ENCODE assay signal across 27 cellular contexts in genomic region chr16:86923656-86924055, GRCh38.
DNase-seq lines count a peak whose midpoint lies in the region; ATAC-seq, FAIRE-seq and TF ChIP-seq lines count a peak whose summit lies in the region.
"Had no signal": no experiment of that assay in that cellular context is flagged by ENCODE, and none has a peak within 500 bp of the region (broad histone marks: within the 10 kb centered on the region; RNA-seq: fewer than 3 reads in every experiment).

No MANE protein-coding gene starts in this region.

- H3K4me1 Mint-ChIP-seq in T-cell: no peaks in the 10 kb centered on the region
- H3K4me1 Mint-ChIP-seq: CD4-positive, alpha-beta memory T cell had no signal

- H3K27me3 ChIP-seq in AG04450 (ENCODE audit: control insufficient read depth, insufficient read depth, low read length): no peaks in the 10 kb centered on the region
- no peaks in the 10 kb centered on the region for H3K27me3 ChIP-seq in endothelial cell of umbilical vein (ENCODE audit: control insufficient read depth in 2 of 2, insufficient read depth in 2 of 2, low read length in 2 of 2)
- no peaks in the 10 kb centered on the region for H3K27me3 ChIP-seq in osteoblast (ENCODE audit: insufficient read depth, low read length)
- peaks cover 0 to 17% (median 0%) of the 10 kb centered on the region in 45 donors for H3K27me3 ChIP-seq in dorsolateral prefrontal cortex
- H3K27me3 ChIP-seq: SJSA1 had no signal

- H3K4me3 ChIP-seq in AG04450 (ENCODE audit: low read depth, low read length) (no peak overlapping the region), endothelial cell of umbilical vein (replicated peaks in 1 of 3; ENCODE audit: insufficient read depth in 1 of 3, low read depth in 1 of 3, low read length in 3 of 3) (no peak overlapping the region), osteoblast (ENCODE audit: insufficient read depth, low read length) (no peak overlapping the region), dorsolateral prefrontal cortex (no peak overlapping the region)
- H3K4me3 ChIP-seq: GM12878, HAP-1, SJSA1 had no signal

- peak; percentile 74 for FAIRE-seq in endothelial cell of umbilical vein (lab: Jason Lieb, UNC)
- FAIRE-seq: A204.1, GM12878 had no signal

- no peaks in the 10 kb centered on the region for H3K36me3 ChIP-seq in endothelial cell of umbilical vein (ENCODE audit: control insufficient read depth in 2 of 2, extremely low read depth in 1 of 2, insufficient read depth in 2 of 2, low read length in 2 of 2)
- H3K36me3 ChIP-seq in osteoblast (ENCODE audit: insufficient read depth, low read length): no peaks in the 10 kb centered on the region
- H3K36me3 ChIP-seq: HAP-1, SJSA1 had no signal

- H3K36me3 Mint-ChIP-seq in T-cell: no peaks in the 10 kb centered on the region
- H3K36me3 Mint-ChIP-seq: CD4-positive, alpha-beta memory T cell had no signal

- H3K4me1 ChIP-seq in endothelial cell of umbilical vein (ENCODE audit: control insufficient read depth, extremely low read depth, insufficient read depth, low read length) (peaks cover 32% of the 10 kb centered on the region), osteoblast (ENCODE audit: insufficient read depth, low read length) (peaks cover 20% of the 10 kb centered on the region)
- H3K4me1 ChIP-seq: Caco-2, HAP-1 had no signal

- H3K9ac ChIP-seq in endothelial cell of umbilical vein (replicated peaks; ENCODE audit: extremely low read depth, insufficient read depth, low read length): no peak overlapping the region

- H3K4me2 ChIP-seq in endothelial cell of umbilical vein (ENCODE audit: insufficient read depth, low read length) (no peak overlapping the region), osteoblast (ENCODE audit: insufficient read depth, low read length) (no peak overlapping the region)

- DNase-seq in AG04450 (ENCODE audit: low read depth, low spot score) (no peak), RWPE1 (ENCODE audit: low spot score) (no peak), endothelial cell of umbilical vein (ENCODE audit: low read depth, low spot score) (peak; percentile 60), osteoblast (ENCODE audit: insufficient read length, low spot score, missing footprints) (peak; percentile 59), dorsolateral prefrontal cortex (no peak), NCI-H1417 treated with DMSO at 0.1 percent for 48 hours (lab: John Stamatoyannopoulos, UW) (no peak), T-cell (no peak), sciatic nerve (ENCODE audit: low spot score) (no peak)
- DNase-seq: C1 segment of cervical spinal cord; Caco-2; CD4-positive, alpha-beta memory T cell; GDM1; GOT3; HFFc6; NCI-H1105; NCI-H2029; NCI-H446 treated with DMSO at 0.1 percent for 48 hours; NCI-H526; NCI-H82; NK-92 treated with Interleukin-12 subunit alpha and Interleukin-12 subunit beta, amount 100 ng/mL, for 24 hours; PC-3; Right ventricle myocardium superior had no signal

- H3K9me1 ChIP-seq in endothelial cell of umbilical vein (replicated peaks; ENCODE audit: control insufficient read depth, extremely low read depth, insufficient read depth, low read length): no peaks in the 10 kb centered on the region

- dilution Hi-C loops in endothelial cell of umbilical vein (cut with MboI; ENCODE audit: extremely low pct_ligation_motif_present, low sequenced_read_pairs): no loop called here

- no TSS peak for BruUV-seq in endothelial cell of umbilical vein (replicated peaks; lab: Mats Ljungman, UMichigan)

- H2AFZ ChIP-seq in endothelial cell of umbilical vein (ENCODE audit: low read depth, low read length) (no peak overlapping the region), osteoblast (ENCODE audit: low read length) (no peak overlapping the region)

- H3K27ac Mint-ChIP-seq in T-cell: no peak overlapping the region
- H3K27ac Mint-ChIP-seq: IgD-negative memory B cell had no signal

- H3K4me3 Mint-ChIP-seq in T-cell: no peak overlapping the region
- H3K4me3 Mint-ChIP-seq: CD4-positive, alpha-beta memory T cell; IgD-negative memory B cell had no signal

- TF ChIP-seq CTCF in AG04450 (IDR thresholded peaks at IDR 0.05; ENCODE audit: low read depth, low read length) (no peak), RWPE1 (conservative IDR thresholded peaks at IDR 0.05; ENCODE audit: low read depth) (no peak), endothelial cell of umbilical vein (IDR thresholded peaks at IDR 0.05; ENCODE audit: extremely low read depth in 1 of 2, insufficient read depth in 1 of 2, low read depth in 1 of 2, low read length in 2 of 2) (no peak), osteoblast (IDR thresholded peaks at IDR 0.05; ENCODE audit: extremely low read depth, low read depth, low read length) (no peak), dorsolateral prefrontal cortex (IDR thresholded peaks at IDR 0.05 in 54 of 56, conservative IDR thresholded peaks at IDR 0.05 in 2 of 56; ENCODE audit: low read depth in 1 of 56, partially characterized antibody in 56 of 56) (no peak)

- no peak for TF ChIP-seq POLR2A in endothelial cell of umbilical vein (IDR thresholded peaks at IDR 0.05; ENCODE audit: low read depth, low read length)

- ATAC-seq in T-cell (replicated peaks in 1 of 4) (no peak), sciatic nerve (no peak)
- ATAC-seq: GM12878 had no signal

- CTCF ChIA-PET in AG04450 (lab: Charles Lee) (no interaction called here), RWPE1 (lab: Yijun Ruan, JAX) (interaction anchor here (0.6 to 0.8 kb wide), 2 partner anchors 832 to 1103 kb away, joined by 3 read pairs; no protein-coding TSS in a partner anchor), endothelial cell of umbilical vein (lab: Charles Lee) (interaction anchor here (0.6 to 3.8 kb wide), 5 partner anchors 11 to 139 kb away, joined by 3 to 15 read pairs (median 4); no protein-coding TSS in a partner anchor), T-cell (lab: Charles Lee) (no interaction called here)

- H4K20me1 ChIP-seq in endothelial cell of umbilical vein (replicated peaks; ENCODE audit: control insufficient read depth, extremely low read depth, insufficient read depth, low read length) (no peaks in the 10 kb centered on the region), osteoblast (ENCODE audit: insufficient read depth, low read length) (no peaks in the 10 kb centered on the region)

- H3K79me2 ChIP-seq in endothelial cell of umbilical vein (ENCODE audit: control insufficient read depth, insufficient read depth, low read length) (no peaks in the 10 kb centered on the region), osteoblast (ENCODE audit: insufficient read depth, low read length) (no peaks in the 10 kb centered on the region)

- H3K27ac ChIP-seq in AG04450 (ENCODE audit: low read depth, low read length) (peak overlapping the region; percentile 65), RWPE1 (peak overlapping the region; percentile 57; the same call in 1 of the 2 replicates), endothelial cell of umbilical vein (ENCODE audit: insufficient read depth, low read depth, low read length) (no peak overlapping the region), osteoblast (ENCODE audit: low read depth, low read length) (no peak overlapping the region), dorsolateral prefrontal cortex (no peak overlapping the region)
- H3K27ac ChIP-seq: SJSA1 had no signal

- H3K9me3 ChIP-seq in AG04450 (ENCODE audit: control insufficient read depth, insufficient read depth, low read length) (peaks cover 26% of the 10 kb centered on the region), endothelial cell of umbilical vein (replicated peaks; ENCODE audit: control insufficient read depth, insufficient read depth, low read length) (no peaks in the 10 kb centered on the region), osteoblast (ENCODE audit: low read depth, low read length) (peaks cover 6% of the 10 kb centered on the region)
- H3K9me3 ChIP-seq: HAP-1 had no signal

- POLR2A ChIA-PET in AG04450 (lab: Yijun Ruan, JAX) (interaction anchor here (1.2 kb wide), 2 partner anchors 333 to 348 kb away, joined by 3 to 4 read pairs; no protein-coding TSS in a partner anchor), RWPE1 (lab: Yijun Ruan, JAX; ENCODE audit: low non-redundant PET) (no interaction called here), endothelial cell of umbilical vein (lab: Charles Lee) (interaction anchor here (0.5 kb wide), 1 partner anchor 130 kb away, joined by 3 read pairs; no protein-coding TSS in a partner anchor), T-cell (lab: Charles Lee) (no interaction called here)

- intact Hi-C loops in endothelial cell of umbilical vein (cut with micrococcal nuclease): loop anchor here (10.0 kb wide), 1 partner anchor 251 kb away; no protein-coding TSS in a partner anchor
- intact Hi-C loops in dorsolateral prefrontal cortex (cut with DNase I): no loop called here
- intact Hi-C loops in sciatic nerve (cut with DNase I): no loop called here

- H3K9me3 Mint-ChIP-seq in T-cell: peaks cover 0 to 7% (median 2%) of the 10 kb centered on the region in 3 donors

- H3K27me3 Mint-ChIP-seq in T-cell: peaks cover 37 to 55% of the 10 kb centered on the region in 2 donors

TF ChIP-seq in endothelial cell of umbilical vein, 7 proteins besides CTCF, POLR2A, EP300 and RAD21:
- TF ChIP-seq JUN (IDR thresholded peaks at IDR 0.05; ENCODE audit: borderline replicate concordance, insufficient read depth, insufficient read length, low read depth): no peak
- TF ChIP-seq EZH2 (IDR thresholded peaks at IDR 0.05; ENCODE audit: borderline replicate concordance, low read depth, low read length, severe bottlenecking): no peak
- no peak for TF ChIP-seq FOS (IDR thresholded peaks at IDR 0.05; ENCODE audit: borderline replicate concordance, insufficient read depth, low read length)
- TF ChIP-seq GATA2 (IDR thresholded peaks at IDR 0.05; ENCODE audit: insufficient read depth, insufficient read length, low read depth, low read length): no peak
- no peak for TF ChIP-seq MAX (IDR thresholded peaks at IDR 0.05; ENCODE audit: insufficient read depth, insufficient read length)
- no peak for TF ChIP-seq POLR2AphosphoS5 (IDR thresholded peaks at IDR 0.05; ENCODE audit: insufficient read depth, low read depth, low read length)
- no peak for TF ChIP-seq MYC (IDR thresholded peaks at IDR 0.05; ENCODE audit: low read depth, low read length)

Comparison
In these comparisons a context has a peak if more than half of its experiments do, and no peak if none do; other contexts are left out.
1. DNase-seq: peak in endothelial cell of umbilical vein (single experiment) and osteoblast (single experiment); none in AG04450 (single experiment), RWPE1 (single experiment), dorsolateral prefrontal cortex (0 of 10), NCI-H1417 treated with DMSO at 0.1 percent for 48 hours (single experiment), T-cell (0 of 34) and sciatic nerve (single experiment).
2. H3K27ac ChIP-seq: peak in AG04450 (single experiment) and RWPE1 (single experiment); none in endothelial cell of umbilical vein (single experiment), osteoblast (single experiment) and dorsolateral prefrontal cortex (0 of 59).
3. CTCF ChIA-PET loops: an anchor here in RWPE1 (0.6 to 0.8 kb wide) and endothelial cell of umbilical vein (0.6 to 3.8 kb wide); none called in AG04450 and T-cell.
4. POLR2A ChIA-PET loops: an anchor here in AG04450 (1.2 kb wide) and endothelial cell of umbilical vein (0.5 kb wide); none called in RWPE1 and T-cell.